In genomic region chr1:178645826-178646200, GRCh38 we compare ENCODE assay signal across 1 cellular context.
TF ChIP-seq lines count a peak whose summit lies in the region.

No MANE protein-coding gene starts in this region.

TF ChIP-seq in WTC11, 78 proteins besides CTCF, POLR2A, EP300 and RAD21 (continued from another document):
- TF ChIP-seq STAT6 (CRISPR knock-in tag; conservative IDR thresholded peaks at IDR 0.05; ENCODE audit: low read depth) (no peak), NFE2L1 (CRISPR knock-in tag; IDR thresholded peaks at IDR 0.05) (no peak), ZNF121 (CRISPR knock-in tag; IDR thresholded peaks at IDR 0.05) (no peak), E2F4 (CRISPR knock-in tag; IDR thresholded peaks at IDR 0.05; ENCODE audit: borderline replicate concordance, low read depth) (no peak), SMAD3 (CRISPR knock-in tag; IDR thresholded peaks at IDR 0.05; ENCODE audit: borderline replicate concordance) (no peak), RORB (CRISPR knock-in tag; IDR thresholded peaks at IDR 0.05) (no peak), CDX4 (CRISPR knock-in tag; IDR thresholded peaks at IDR 0.05; ENCODE audit: borderline replicate concordance) (no peak), MXD4 (CRISPR knock-in tag; IDR thresholded peaks at IDR 0.05; ENCODE audit: borderline replicate concordance) (no peak), NFYB (CRISPR knock-in tag; conservative IDR thresholded peaks at IDR 0.05; ENCODE audit: low read depth) (no peak), TEAD1 (CRISPR knock-in tag; IDR thresholded peaks at IDR 0.05) (no peak)
TF ChIP-seq in WTC11: peak in this region for 0.
